In genomic region chr1:87084247-87084836, GRCh38 we compare ENCODE assay signal across 8 cellular contexts.
A peak's percentile ranks its signal among the peaks of the same experiment; 100 is the strongest.
DNase-seq lines count a peak whose midpoint lies in the region; ATAC-seq and TF ChIP-seq lines count a peak whose summit lies in the region.

No MANE protein-coding gene starts in this region.

- H3K27me3 ChIP-seq in Panc1 (ENCODE audit: control insufficient read depth, insufficient read depth, low read length) (no peaks in the 10 kb centered on the region), WERI-Rb-1 (ENCODE audit: insufficient read depth, low read depth, severe bottlenecking) (no peaks in the 10 kb centered on the region)

- no peaks in the 10 kb centered on the region for H3K27me3 Mint-ChIP-seq in activated naive CD8-positive, alpha-beta T cell treated with anti-CD3 and anti-CD28 coated beads for 36 hours

- no TSS peak for BruUV-seq in Panc1 (replicated peaks; lab: Mats Ljungman, UMichigan)

- no peak overlapping the region for H3K27ac Mint-ChIP-seq in activated naive CD8-positive, alpha-beta T cell treated with anti-CD3 and anti-CD28 coated beads for 36 hours

- H3K36me3 ChIP-seq in Panc1 (ENCODE audit: control insufficient read depth, insufficient read depth, low read length) = peaks cover 6% of the 10 kb centered on the region
- peaks cover 5% of the 10 kb centered on the region; the same call in 1 of the 2 replicates for H3K36me3 ChIP-seq in WERI-Rb-1

- CTCF ChIA-PET in Panc1 (lab: Charles Lee) = interaction anchor here (1.1 kb wide), 1 partner anchor 251 kb away, joined by 3 read pairs; no protein-coding TSS in a partner anchor

- intact Hi-C loops in Panc1 (cut with micrococcal nuclease; ENCODE audit: unreplicated experiment) = loop anchor here (1.0 to 10.0 kb wide), 2 partner anchors 120 to 251 kb away; no protein-coding TSS in a partner anchor

- peak; percentile 17 for DNase-seq in DMS79 (lab: John Stamatoyannopoulos, UW)
- peak; percentile 20 for DNase-seq in HS-5 (ENCODE audit: low read depth)
- DNase-seq in Panc1 (ENCODE audit: low read depth, low spot score) = no peak
- peak; percentile 55 to 66 for DNase-seq in erythroblast (lab: John Stamatoyannopoulos, UW)
- peak; percentile 42 for DNase-seq in pons (ENCODE audit: low spot score)
- no peak for DNase-seq in WERI-Rb-1
- DNase-seq in activated naive CD8-positive, alpha-beta T cell treated with anti-CD3 and anti-CD28 coated beads for 36 hours = no peak

- no peak for TF ChIP-seq POLR2A in erythroblast (IDR thresholded peaks at IDR 0.05; ENCODE audit: low read length)

- no peak overlapping the region for H3K4me3 Mint-ChIP-seq in activated naive CD8-positive, alpha-beta T cell treated with anti-CD3 and anti-CD28 coated beads for 36 hours

- H3K9me3 ChIP-seq in Panc1 (ENCODE audit: control insufficient read depth, insufficient read depth, low read depth, low read length) (no peaks in the 10 kb centered on the region), WERI-Rb-1 (ENCODE audit: severe bottlenecking) (no peaks in the 10 kb centered on the region)

- no peak overlapping the region for H3K27ac ChIP-seq in Panc1 (ENCODE audit: low read length)
- no peak overlapping the region for H3K27ac ChIP-seq in WERI-Rb-1

- H3K4me1 ChIP-seq in Panc1 (ENCODE audit: control insufficient read depth, insufficient read depth, low read length) = no peaks in the 10 kb centered on the region

- H3K9me3 Mint-ChIP-seq in activated naive CD8-positive, alpha-beta T cell treated with anti-CD3 and anti-CD28 coated beads for 36 hours = no peaks in the 10 kb centered on the region

- H3K4me3 ChIP-seq in Panc1 (ENCODE audit: low read depth in 2 of 2, low read length in 2 of 2) (no peak overlapping the region), WERI-Rb-1 (ENCODE audit: low read depth, low read length) (no peak overlapping the region)

- POLR2A ChIA-PET in Panc1 (lab: Charles Lee) = interaction anchor here (0.6 kb wide), 1 partner anchor 77 kb away, joined by 3 read pairs; no protein-coding TSS in a partner anchor

- in situ Hi-C loops in Panc1 (cut with HindIII; ENCODE audit: low pct_unique_long_range_greater_than_20kb, low sequenced_read_pairs) = no loop called here

- TF ChIP-seq CTCF in Panc1 (IDR thresholded peaks at IDR 0.05) = peak; percentile 69; the same call in 1 of the 2 replicates
- TF ChIP-seq CTCF in WERI-Rb-1 (IDR thresholded peaks at IDR 0.05; ENCODE audit: low read depth, low read length) = no peak

- no peaks in the 10 kb centered on the region for H3K36me3 Mint-ChIP-seq in activated naive CD8-positive, alpha-beta T cell treated with anti-CD3 and anti-CD28 coated beads for 36 hours

- ATAC-seq in Panc1 (peak; percentile 65), HG03196 (IDR thresholded peaks at IDR 0.05; ENCODE audit: unreplicated experiment) (no peak)

- peaks cover 16% of the 10 kb centered on the region for H3K4me1 Mint-ChIP-seq in activated naive CD8-positive, alpha-beta T cell treated with anti-CD3 and anti-CD28 coated beads for 36 hours

Comparison
In these comparisons a context has a peak if more than half of its experiments do, and no peak if none do; other contexts are left out.
1. DNase-seq: peak in DMS79 (single experiment), HS-5 (single experiment), erythroblast (2 of 2) and pons (single experiment); none in Panc1 (single experiment), WERI-Rb-1 (single experiment) and activated naive CD8-positive, alpha-beta T cell treated with anti-CD3 and anti-CD28 coated beads for 36 hours (single experiment).